ENCODE assay signal across 23 cellular contexts in genomic region chr14:69041783-69042182, GRCh38.
DNase-seq lines count a peak whose midpoint lies in the region; ATAC-seq and FAIRE-seq lines count a peak whose summit lies in the region.
"Had no signal": no experiment of that assay in that cellular context is flagged by ENCODE, and none has a peak within 500 bp of the region (broad histone marks: within the 10 kb centered on the region; RNA-seq: fewer than 3 reads in every experiment).

No MANE protein-coding gene starts in this region.

- H3K27me3 ChIP-seq in endocrine pancreas (ENCODE audit: control insufficient read depth, insufficient read depth, low read length) (no peaks in the 10 kb centered on the region), neuronal stem cell (ENCODE audit: control insufficient read depth in 3 of 3, insufficient read depth in 3 of 3, low read depth in 1 of 3, low read length in 3 of 3) (no peaks in the 10 kb centered on the region)
- H3K27me3 ChIP-seq: BE2C had no signal

- DNase-seq in NCI-H69 (lab: John Stamatoyannopoulos, UW) (peak; percentile 70), neuronal stem cell (ENCODE audit: low spot score) (no peak), urothelium cell line (ENCODE audit: low spot score) (no peak), T-helper 9 cell (no peak), NCI-H2107 treated with DMSO at 0.1 percent for 48 hours (lab: John Stamatoyannopoulos, UW; ENCODE audit: unreplicated experiment) (no peak)
- DNase-seq in activated CD4-positive, alpha-beta memory T cell treated with anti-CD3 and anti-CD28 coated beads for 36 hours: no peak
- DNase-seq in effector memory CD8-positive, alpha-beta T cell: no peak
- DNase-seq: BE2C; CD4-positive, alpha-beta T cell; COR-L47; DMS79; HCEC 1CT; MV-4-11; NCI-H1105 treated with DMSO at 0.1 percent for 48 hours; NCI-H2029 treated with DMSO at 0.1 percent for 48 hours; NCI-H2171; NCI-H345; SHP77 treated with DMSO at 0.1 percent for 48 hours had no signal

- H2AK5ac ChIP-seq in neuronal stem cell (ENCODE audit: low read depth, low read length): no peak overlapping the region

- H3K9me3 ChIP-seq in endocrine pancreas (ENCODE audit: control insufficient read depth, low read length) (no peaks in the 10 kb centered on the region), neuronal stem cell (replicated peaks in 1 of 2; ENCODE audit: control insufficient read depth in 2 of 2, insufficient read depth in 1 of 2, low read depth in 1 of 2, low read length in 2 of 2) (no peaks in the 10 kb centered on the region)
- H3K9me3 ChIP-seq: BE2C had no signal

- H3K9ac ChIP-seq in endocrine pancreas (ENCODE audit: control insufficient read depth, insufficient read depth, low read length) (no peak overlapping the region), neuronal stem cell (ENCODE audit: low read depth, low read length, poor library complexity) (no peak overlapping the region)
- H3K9ac ChIP-seq: KMS-11 had no signal

- no CpG with 5 or more reads among the region's 7 CpGs for WGBS in neuronal stem cell (ENCODE audit: extremely low coverage in 2 of 2, insufficient read length in 2 of 2, insufficient replicate concordance in 1 of 2), 2 donors

- H3K18ac ChIP-seq in neuronal stem cell (ENCODE audit: low read length): peak overlapping the region; percentile 29

- H3K27ac ChIP-seq in neuronal stem cell (replicated peaks; ENCODE audit: low read length): no peak overlapping the region
- H3K27ac ChIP-seq: KMS-11, RWPE1, SK-N-MC had no signal

- H2BK15ac ChIP-seq in neuronal stem cell (ENCODE audit: low read length): no peak overlapping the region

- H3K36me3 Mint-ChIP-seq in activated CD4-positive, alpha-beta memory T cell treated with anti-CD3 and anti-CD28 coated beads for 36 hours: no peaks in the 10 kb centered on the region
- no peaks in the 10 kb centered on the region for H3K36me3 Mint-ChIP-seq in effector memory CD8-positive, alpha-beta T cell (ENCODE audit: insufficient read depth)

- H3K4me1 ChIP-seq in endocrine pancreas (ENCODE audit: control insufficient read depth, insufficient read depth, low read length): no peaks in the 10 kb centered on the region
- peaks cover 14 to 23% of the 10 kb centered on the region in 2 donors for H3K4me1 ChIP-seq in neuronal stem cell (ENCODE audit: control insufficient read depth in 2 of 2, insufficient read depth in 1 of 2, low read depth in 1 of 2, low read length in 2 of 2)

- no peak overlapping the region for H3K23ac ChIP-seq in neuronal stem cell (ENCODE audit: low read depth, low read length, poor library complexity)

- CTCF ChIA-PET in activated CD4-positive, alpha-beta memory T cell treated with anti-CD3 and anti-CD28 coated beads for 36 hours (lab: Charles Lee): interaction anchor here (0.6 kb wide), 1 partner anchor 149 kb away, joined by 3 read pairs; the partner anchor contains the start of gene EXD2

- no peak overlapping the region for H3K4me2 ChIP-seq in neuronal stem cell (ENCODE audit: insufficient read depth, low read length, poor library complexity, severe bottlenecking)
- H3K4me2 ChIP-seq: GM23338, KMS-11 had no signal

- H3K27ac Mint-ChIP-seq in activated CD4-positive, alpha-beta memory T cell treated with anti-CD3 and anti-CD28 coated beads for 36 hours: no peak overlapping the region
- no peak overlapping the region for H3K27ac Mint-ChIP-seq in effector memory CD8-positive, alpha-beta T cell
- H3K27ac Mint-ChIP-seq: CD4-positive, alpha-beta T cell; GM23338 had no signal

- H3K9me3 Mint-ChIP-seq in activated CD4-positive, alpha-beta memory T cell treated with anti-CD3 and anti-CD28 coated beads for 36 hours: no peaks in the 10 kb centered on the region
- H3K9me3 Mint-ChIP-seq in effector memory CD8-positive, alpha-beta T cell: no peaks in the 10 kb centered on the region
- H3K9me3 Mint-ChIP-seq: CD4-positive, alpha-beta T cell; GM23338 had no signal

- no peak overlapping the region for H2BK120ac ChIP-seq in neuronal stem cell (ENCODE audit: low read depth, low read length)

- intact Hi-C loops in activated CD4-positive, alpha-beta memory T cell treated with anti-CD3 and anti-CD28 coated beads for 36 hours (cut with micrococcal nuclease): no loop called here

- no peak for ATAC-seq in effector memory CD8-positive, alpha-beta T cell (replicated peaks)
- ATAC-seq: GM23338 had no signal

- no peak overlapping the region for H3K4ac ChIP-seq in neuronal stem cell (ENCODE audit: low read length)

- H2BK12ac ChIP-seq in neuronal stem cell (ENCODE audit: low read length): no peak overlapping the region

- H2AFZ ChIP-seq in neuronal stem cell (ENCODE audit: low read length): no peak overlapping the region
- H2AFZ ChIP-seq: GM23338 had no signal

- peaks cover 32% of the 10 kb centered on the region for H3K27me3 Mint-ChIP-seq in activated CD4-positive, alpha-beta memory T cell treated with anti-CD3 and anti-CD28 coated beads for 36 hours
- peaks cover 23 to 36% of the 10 kb centered on the region in 2 donors for H3K27me3 Mint-ChIP-seq in effector memory CD8-positive, alpha-beta T cell

- peaks cover 1% of the 10 kb centered on the region for H3K4me1 Mint-ChIP-seq in activated CD4-positive, alpha-beta memory T cell treated with anti-CD3 and anti-CD28 coated beads for 36 hours (ENCODE audit: low read depth)
- H3K4me1 Mint-ChIP-seq in effector memory CD8-positive, alpha-beta T cell (ENCODE audit: low read depth in 2 of 2): peaks cover 0 to 2% of the 10 kb centered on the region in 2 donors

- H2BK5ac ChIP-seq in neuronal stem cell (ENCODE audit: low read length): no peak overlapping the region

- no peaks in the 10 kb centered on the region for H3K79me1 ChIP-seq in neuronal stem cell (ENCODE audit: low read depth, low read length)

- no peak overlapping the region for H3K14ac ChIP-seq in neuronal stem cell (ENCODE audit: low read length)

- H3K36me3 ChIP-seq in endocrine pancreas (ENCODE audit: control insufficient read depth, insufficient read depth, low read length) (no peaks in the 10 kb centered on the region), neuronal stem cell (replicated peaks in 1 of 2; ENCODE audit: control insufficient read depth in 2 of 2, insufficient read depth in 2 of 2, low read length in 2 of 2) (no peaks in the 10 kb centered on the region)
- H3K36me3 ChIP-seq: BE2C had no signal

- FAIRE-seq in urothelium cell line (lab: Jason Lieb, UNC): peak; percentile 30

- H3K4me3 ChIP-seq in endocrine pancreas (ENCODE audit: control insufficient read depth, insufficient read depth, low read length) (peak overlapping the region; percentile 59), neuronal stem cell (ENCODE audit: low read length in 2 of 2) (no peak overlapping the region)
- H3K4me3 ChIP-seq: GM23338, SK-N-MC had no signal

- H3K4me3 Mint-ChIP-seq in activated CD4-positive, alpha-beta memory T cell treated with anti-CD3 and anti-CD28 coated beads for 36 hours: no peak overlapping the region
- H3K4me3 Mint-ChIP-seq in effector memory CD8-positive, alpha-beta T cell: no peak overlapping the region
- H3K4me3 Mint-ChIP-seq: CD4-positive, alpha-beta T cell; GM23338 had no signal

- POLR2A ChIA-PET in activated CD4-positive, alpha-beta memory T cell treated with anti-CD3 and anti-CD28 coated beads for 36 hours (lab: Charles Lee): no interaction called here

- no peak overlapping the region for H4K8ac ChIP-seq in neuronal stem cell (ENCODE audit: low read depth, low read length)

- H4K91ac ChIP-seq in neuronal stem cell (ENCODE audit: low read depth, low read length, poor library complexity): no peak overlapping the region
